In genomic region chr11:125274774-125275173, GRCh38 we compare ENCODE assay signal across 15 cellular contexts.
A peak's percentile ranks its signal among the peaks of the same experiment; 100 is the strongest.
DNase-seq lines count a peak whose midpoint lies in the region; ATAC-seq and TF ChIP-seq lines count a peak whose summit lies in the region.
"Had no signal": no experiment of that assay in that cellular context is flagged by ENCODE, and none has a peak within 500 bp of the region (broad histone marks: within the 10 kb centered on the region; RNA-seq: fewer than 3 reads in every experiment).

No MANE protein-coding gene starts in this region.

- no peak for TF ChIP-seq CTCF in VCaP (conservative IDR thresholded peaks at IDR 0.05)

- H2AFZ ChIP-seq in mesenchymal stem cell (ENCODE audit: low read depth, low read length) = no peak overlapping the region

- no peaks in the 10 kb centered on the region for H3K27me3 ChIP-seq in mesenchymal stem cell (ENCODE audit: control insufficient read depth in 1 of 2, insufficient read depth in 1 of 2, low read length in 2 of 2)
- H3K27me3 ChIP-seq: BLaER1 had no signal

- no peak overlapping the region for H2BK12ac ChIP-seq in mesenchymal stem cell (ENCODE audit: low read length in 2 of 2)

- peaks cover 42% of the 10 kb centered on the region for H3K79me1 ChIP-seq in mesenchymal stem cell (replicated peaks; ENCODE audit: low read length, poor library complexity, severe bottlenecking)

- DNase-seq in mesenchymal stem cell = no peak
- DNase-seq in activated gamma-delta T cell (lab: John Stamatoyannopoulos, UW) = no peak
- DNase-seq in activated effector memory CD4-positive, alpha-beta T cell treated with anti-CD3 and anti-CD28 coated beads, Interleukin-2, amount 50 U/mL, for 16 hours = no peak
- DNase-seq: 8988T; ACHN; BE2C; C1 segment of cervical spinal cord; Caco-2; Calu3; CD4-positive, alpha-beta T cell; CD8-positive, alpha-beta T cell; GF-D8 had no signal

- 96% methylated on average over 4 of the region's 4 CpGs for whole genome bisulfite sequencing in mesenchymal stem cell

- H4K91ac ChIP-seq in mesenchymal stem cell (ENCODE audit: low read length) = no peak overlapping the region

- no peak overlapping the region for H4K8ac ChIP-seq in mesenchymal stem cell (ENCODE audit: low read length)

- no peak overlapping the region for H3K4ac ChIP-seq in mesenchymal stem cell (ENCODE audit: low read depth in 1 of 2, low read length in 2 of 2)

- H3K23ac ChIP-seq in mesenchymal stem cell (ENCODE audit: low read length in 2 of 2) = no peak overlapping the region

- no peak overlapping the region for H3K9ac ChIP-seq in mesenchymal stem cell (ENCODE audit: low read length)
- H3K9ac ChIP-seq: BLaER1 had no signal

- peaks cover 0 to 22% of the 10 kb centered on the region in 2 experiments for H3K36me3 ChIP-seq in mesenchymal stem cell (ENCODE audit: control insufficient read depth in 1 of 2, insufficient read depth in 2 of 2, low read depth in 1 of 2, low read length in 2 of 2)
- H3K36me3 ChIP-seq: BE2C, BLaER1 had no signal

- H2BK15ac ChIP-seq in mesenchymal stem cell (ENCODE audit: low read depth, poor library complexity, severe bottlenecking) = no peak overlapping the region

- H3K18ac ChIP-seq in mesenchymal stem cell (ENCODE audit: low read depth in 1 of 2, low read length in 2 of 2) = no peak overlapping the region

- no peak for ATAC-seq in HG02759 (IDR thresholded peaks at IDR 0.05; ENCODE audit: unreplicated experiment)
- ATAC-seq: CD8-positive, alpha-beta T cell had no signal

- H2BK120ac ChIP-seq in mesenchymal stem cell (ENCODE audit: low read depth, low read length) = no peak overlapping the region

- H3K4me1 ChIP-seq in mesenchymal stem cell (ENCODE audit: control insufficient read depth, insufficient read depth, low read depth, low read length) = peaks cover 17% of the 10 kb centered on the region
- H3K4me1 ChIP-seq: BE2C, BLaER1, Caco-2 had no signal

- peak overlapping the region; percentile 23 for H2AK5ac ChIP-seq in mesenchymal stem cell (ENCODE audit: low read length, severe bottlenecking)

- H3K14ac ChIP-seq in mesenchymal stem cell (ENCODE audit: low read length in 2 of 2) = no peak overlapping the region

- H2BK5ac ChIP-seq in mesenchymal stem cell (ENCODE audit: low read depth, low read length, poor library complexity, severe bottlenecking) = no peak overlapping the region

- no peak overlapping the region for H3K4me2 ChIP-seq in mesenchymal stem cell (ENCODE audit: low read length, poor library complexity, severe bottlenecking)
- H3K4me2 ChIP-seq: BLaER1 had no signal

- H3K27ac ChIP-seq in VCaP (peak overlapping the region; percentile 88), mesenchymal stem cell (ENCODE audit: low read length, poor library complexity, severe bottlenecking) (no peak overlapping the region)
- H3K27ac ChIP-seq: BLaER1 had no signal

- no peak overlapping the region for H3K4me3 ChIP-seq in mesenchymal stem cell (ENCODE audit: insufficient read depth in 1 of 2, low read depth in 1 of 2, low read length in 2 of 2)
- H3K4me3 ChIP-seq: BLaER1 had no signal

- H3K9me3 ChIP-seq in mesenchymal stem cell (ENCODE audit: control insufficient read depth, low read length) = no peaks in the 10 kb centered on the region
- H3K9me3 ChIP-seq: BE2C, BLaER1, Caco-2 had no signal
